In the genomic region with DNA sequence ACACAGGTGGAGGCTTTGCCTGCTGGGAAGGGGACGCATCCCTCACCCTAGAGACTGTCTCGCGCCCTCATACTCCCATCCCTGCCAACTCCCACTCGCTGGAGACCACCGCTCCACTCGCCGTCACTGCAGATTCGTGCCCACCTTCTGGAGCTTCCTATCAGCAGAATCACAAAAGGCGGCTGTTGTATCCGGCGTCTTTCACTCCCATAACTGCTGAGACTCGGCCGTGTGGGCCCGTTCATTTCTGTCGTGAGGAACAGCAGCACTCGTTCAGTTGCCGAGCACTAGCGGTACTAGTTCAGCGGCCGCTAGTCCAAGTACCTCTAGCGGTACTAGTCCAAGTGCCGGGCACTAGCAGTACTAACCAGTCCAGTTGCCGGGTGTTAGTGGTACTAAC, we compare ENCODE assay signal across 21 cellular contexts.
DNase-seq lines count a peak whose midpoint lies in the region; ATAC-seq, FAIRE-seq and TF ChIP-seq lines count a peak whose summit lies in the region.
"Had no signal": no experiment of that assay in that cellular context is flagged by ENCODE, and none has a peak within 500 bp of the region (broad histone marks: within the 10 kb centered on the region; RNA-seq: fewer than 3 reads in every experiment).

No MANE protein-coding gene starts in this region.

- CTCF ChIA-PET in K562 (lab: Yijun Ruan, JAX; ENCODE audit: low intra/inter-chr PET ratio): no interaction called here
- CTCF ChIA-PET in PC-9 (lab: Charles Lee): no interaction called here

- TF ChIP-seq POLR2A in K562 (conservative IDR thresholded peaks at IDR 0.05): no peak
- TF ChIP-seq POLR2A in spleen (IDR thresholded peaks at IDR 0.05): no peak
- TF ChIP-seq POLR2A in vagina (IDR thresholded peaks at IDR 0.05): no peak

- FAIRE-seq in K562 (lab: Jason Lieb, UNC): no peak
- FAIRE-seq: GM12891, GM18507, H1 had no signal

- intact Hi-C loops in K562 (cut with micrococcal nuclease): no loop called here
- intact Hi-C loops in left lung (cut with DNase I): no loop called here
- intact Hi-C loops in spleen (cut with DNase I; ENCODE audit: low total_unique reads): no loop called here
- intact Hi-C loops in PC-9 (cut with micrococcal nuclease; ENCODE audit: unreplicated experiment): no loop called here
- intact Hi-C loops in vagina (cut with DNase I): no loop called here

- POLR2A ChIA-PET in K562 (lab: Yijun Ruan, JAX) (no interaction called here), PC-9 (lab: Charles Lee; ENCODE audit: unreplicated experiment) (no interaction called here)

- no peaks in the 10 kb centered on the region for H3K9me1 ChIP-seq in K562 (ENCODE audit: control insufficient read depth, insufficient read depth, low read length)

- BruUV-seq in K562 (replicated peaks; lab: Mats Ljungman, UMichigan) (no TSS peak), PC-9 (replicated peaks; lab: Mats Ljungman, UMichigan) (no TSS peak)

- no peak for DNase-seq in K562 (ENCODE audit: extremely low read depth in 1 of 4, low spot score in 3 of 4)
- no peak for DNase-seq in left lung
- DNase-seq in osteoblast (ENCODE audit: insufficient read length, low spot score, missing footprints): peak; percentile 36
- peak; percentile 58 for DNase-seq in spleen
- no peak for DNase-seq in PC-9
- DNase-seq in vagina (ENCODE audit: extremely low spot score in 2 of 2): no peak
- no peak for DNase-seq in HK-2 (ENCODE audit: unreplicated experiment)
- DNase-seq: C1 segment of cervical spinal cord; Calu3; CD4-positive, alpha-beta memory T cell; COR-L47; DMS53; DMS79 treated with DMSO at 0.1 percent for 48 hours; GF-D8; GM23248; H7 had no signal

- peaks cover 22% of the 10 kb centered on the region; the same call in 2 of the 3 replicates for H3K36me3 ChIP-seq in K562 (ENCODE audit: control insufficient read depth, insufficient read depth, low read length)
- peaks cover 0 to 87% of the 10 kb centered on the region in 2 donors for H3K36me3 ChIP-seq in left lung
- no peaks in the 10 kb centered on the region for H3K36me3 ChIP-seq in osteoblast (ENCODE audit: insufficient read depth, low read length)
- peaks cover 0 to 90% (median 35%) of the 10 kb centered on the region in 6 donors for H3K36me3 ChIP-seq in spleen
- peaks cover 5% of the 10 kb centered on the region for H3K36me3 ChIP-seq in PC-9 (ENCODE audit: low read depth)
- no peaks in the 10 kb centered on the region for H3K36me3 ChIP-seq in vagina

- H3K4me3 ChIP-seq in K562: no peak overlapping the region
- no peak overlapping the region for H3K4me3 ChIP-seq in left lung
- no peak overlapping the region for H3K4me3 ChIP-seq in osteoblast (ENCODE audit: insufficient read depth, low read length)
- H3K4me3 ChIP-seq in spleen: no peak overlapping the region
- H3K4me3 ChIP-seq in PC-9: no peak overlapping the region
- no peak overlapping the region for H3K4me3 ChIP-seq in vagina
- H3K4me3 ChIP-seq: GM23248 had no signal

- no peak overlapping the region for H2AFZ ChIP-seq in K562 (ENCODE audit: low read depth, low read length)
- H2AFZ ChIP-seq in osteoblast (ENCODE audit: low read length): no peak overlapping the region
- no peak overlapping the region for H2AFZ ChIP-seq in PC-9
- H2AFZ ChIP-seq: GM23248 had no signal

- TF ChIP-seq CTCF in K562 (IDR thresholded peaks at IDR 0.05 in 2 of 3, conservative IDR thresholded peaks at IDR 0.05 in 1 of 3; ENCODE audit: insufficient read depth in 2 of 3, low read depth in 1 of 3, low read length in 3 of 3) (no peak), left lung (IDR thresholded peaks at IDR 0.05) (no peak), osteoblast (IDR thresholded peaks at IDR 0.05; ENCODE audit: extremely low read depth, low read depth, low read length) (no peak), spleen (IDR thresholded peaks at IDR 0.05 in 8 of 11, conservative IDR thresholded peaks at IDR 0.05 in 3 of 11) (no peak), PC-9 (conservative IDR thresholded peaks at IDR 0.05) (no peak), vagina (IDR thresholded peaks at IDR 0.05) (no peak)

- H3K4me2 ChIP-seq in K562 (ENCODE audit: insufficient read depth, low read length) (no peak overlapping the region), osteoblast (ENCODE audit: insufficient read depth, low read length) (no peak overlapping the region), PC-9 (no peak overlapping the region)

- H3K79me2 ChIP-seq in K562 (ENCODE audit: control insufficient read depth, insufficient read depth, low read length): no peaks in the 10 kb centered on the region
- no peaks in the 10 kb centered on the region for H3K79me2 ChIP-seq in osteoblast (ENCODE audit: insufficient read depth, low read length)
- no peaks in the 10 kb centered on the region for H3K79me2 ChIP-seq in PC-9 (ENCODE audit: low read depth)

- H3K9me3 ChIP-seq in K562 (replicated peaks; ENCODE audit: control insufficient read depth, insufficient read depth, low read depth, low read length) (0 out of 2 replicates have a peak, but pooled peaks cover 2% of the 10 kb centered on the region), left lung (no peaks in the 10 kb centered on the region), osteoblast (ENCODE audit: low read depth, low read length) (no peaks in the 10 kb centered on the region), spleen (peaks cover 0 to 5% (median 0%) of the 10 kb centered on the region in 8 donors), PC-9 (ENCODE audit: insufficient read depth, low read depth) (no peaks in the 10 kb centered on the region), vagina (no peaks in the 10 kb centered on the region)

- H3K4me1 ChIP-seq in K562 (replicated peaks in 1 of 2; ENCODE audit: control insufficient read depth in 2 of 2, insufficient read depth in 2 of 2, low read length in 2 of 2) (no peaks in the 10 kb centered on the region; a peak in 1 of 5 replicates), left lung (no peaks in the 10 kb centered on the region), osteoblast (ENCODE audit: insufficient read depth, low read length) (no peaks in the 10 kb centered on the region), spleen (no peaks in the 10 kb centered on the region), PC-9 (replicated peaks; ENCODE audit: insufficient read depth) (no peaks in the 10 kb centered on the region), vagina (no peaks in the 10 kb centered on the region)

- WGBS in K562 (ENCODE audit: insufficient coverage, low coverage, missing lambda C conversion rate): 95% methylated on average over 17 of the region's 23 CpGs
- 88 to 97% (median 94%) methylated on average over 23 of the region's 23 CpGs for WGBS in spleen, 5 donors

- no peak for TF ChIP-seq EP300 in K562 (IDR thresholded peaks at IDR 0.05; ENCODE audit: low read length)

- no peak for TF ChIP-seq RAD21 in K562 (CRISPR knock-in tag; conservative IDR thresholded peaks at IDR 0.05 in 1 of 2, IDR thresholded peaks at IDR 0.05 in 1 of 2)

- H3F3A ChIP-seq in PC-9 (ENCODE audit: insufficient read depth, low read depth): no peaks in the 10 kb centered on the region

- H3K9me2 ChIP-seq in PC-9 (ENCODE audit: insufficient read depth): no peaks in the 10 kb centered on the region

- in situ Hi-C loops in K562 (cut with MboI): no loop called here

- no peak overlapping the region for H3K9ac ChIP-seq in K562 (ENCODE audit: insufficient read depth in 1 of 2, low read depth in 2 of 2, low read length in 2 of 2)
- H3K9ac ChIP-seq: GM23248 had no signal

- no peaks in the 10 kb centered on the region for H3K27me3 ChIP-seq in K562 (ENCODE audit: control insufficient read depth in 2 of 2, insufficient read depth in 2 of 2, low read length in 2 of 2)
- no peaks in the 10 kb centered on the region for H3K27me3 ChIP-seq in left lung
- no peaks in the 10 kb centered on the region for H3K27me3 ChIP-seq in osteoblast (ENCODE audit: insufficient read depth, low read length)
- H3K27me3 ChIP-seq in spleen (replicated peaks in 1 of 7): no peaks in the 10 kb centered on the region
- no peaks in the 10 kb centered on the region for H3K27me3 ChIP-seq in PC-9 (ENCODE audit: insufficient read depth, low read depth)
- no peaks in the 10 kb centered on the region for H3K27me3 ChIP-seq in vagina

- H4K20me1 ChIP-seq in K562 (replicated peaks; ENCODE audit: control insufficient read depth, insufficient read depth, low read length) (no peaks in the 10 kb centered on the region), osteoblast (ENCODE audit: insufficient read depth, low read length) (no peaks in the 10 kb centered on the region), PC-9 (ENCODE audit: insufficient read depth) (no peaks in the 10 kb centered on the region; the same call in 1 of the 2 replicates)

- no peak for ATAC-seq in K562
- ATAC-seq in left lung: peak; percentile 3
- ATAC-seq in HG03280 (IDR thresholded peaks at IDR 0.05; ENCODE audit: unreplicated experiment): no peak
- ATAC-seq: HCT116 had no signal

- H3K27ac ChIP-seq in K562 (ENCODE audit: extremely low read depth, low read depth, low read length) (no peak overlapping the region), left lung (no peak overlapping the region), osteoblast (ENCODE audit: low read depth, low read length) (no peak overlapping the region), spleen (no peak overlapping the region), PC-9 (no peak overlapping the region), vagina (no peak overlapping the region)
- H3K27ac ChIP-seq: GM23248 had no signal

TF ChIP-seq in K562, 482 proteins besides CTCF, POLR2A, EP300 and RAD21:
- TF ChIP-seq ZBTB33 (CRISPR knock-in tag; IDR thresholded peaks at IDR 0.05) (peak; percentile 23; the same call in 1 of the 2 replicates), CC2D1A (IDR thresholded peaks at IDR 0.05) (no peak)

Comparison
In these comparisons a context has a peak if more than half of its experiments do, and no peak if none do; other contexts are left out.
1. DNase-seq: peak in osteoblast (single experiment) and spleen (single experiment); none in K562 (0 of 4), left lung (0 of 2), PC-9 (0 of 2), vagina (0 of 2) and HK-2 (single experiment).